Comparison of ENCODE assay signal across 15 cellular contexts in the genomic region with DNA sequence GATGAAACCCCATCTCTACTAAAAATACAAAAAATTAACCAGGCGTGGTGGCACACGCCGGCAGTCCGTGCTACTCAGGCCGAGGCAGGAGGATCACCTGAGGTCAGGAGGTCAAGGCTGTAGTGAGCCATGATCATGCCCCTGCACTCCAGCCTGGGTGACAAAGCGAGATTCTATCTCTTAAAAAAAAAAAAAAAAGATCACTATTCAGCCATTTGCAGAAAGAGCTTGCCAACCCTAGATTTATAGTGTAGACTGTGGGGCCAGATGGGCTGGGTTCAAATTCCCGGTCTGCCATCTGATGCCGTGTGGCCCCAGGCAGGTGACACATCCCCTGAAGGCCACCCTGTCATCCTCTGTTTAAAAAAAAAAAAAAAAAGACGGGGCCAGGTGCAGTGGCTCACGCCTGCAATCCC. TPM values are rescaled to one million over a fixed set of nuclear protein-coding genes. Genes with fewer than 3 reads are reported as not detected.
A peak's percentile ranks its signal among the peaks of the same experiment; 100 is the strongest.
DNase-seq lines count a peak whose midpoint lies in the region; ATAC-seq and TF ChIP-seq lines count a peak whose summit lies in the region.
"Had no signal": no experiment of that assay in that cellular context is flagged by ENCODE, and none has a peak within 500 bp of the region (broad histone marks: within the 10 kb centered on the region; RNA-seq: fewer than 3 reads in every experiment).

No MANE protein-coding gene starts in this region.

- H3K27ac Mint-ChIP-seq in activated naive CD8-positive, alpha-beta T cell treated with anti-CD3 and anti-CD28 coated beads, Interleukin-2, amount 50 U/mL, for 24 hours: no peak overlapping the region
- no peak overlapping the region for H3K27ac Mint-ChIP-seq in activated CD4-positive, alpha-beta T cell treated with anti-CD3 and anti-CD28 coated beads, Interleukin-2, amount 10 ng/mL, durations not matched to agents 7 days and 5 days
- H3K27ac Mint-ChIP-seq: GM23338, memory B cell had no signal

- in situ Hi-C loops in Caki2 (cut with HindIII; ENCODE audit: low pct_unique_long_range_greater_than_20kb, low sequenced_read_pairs): no loop called here

- peaks cover 13% of the 10 kb centered on the region for H3K36me3 Mint-ChIP-seq in activated naive CD8-positive, alpha-beta T cell treated with anti-CD3 and anti-CD28 coated beads, Interleukin-2, amount 50 U/mL, for 24 hours (ENCODE audit: low read depth)
- H3K36me3 Mint-ChIP-seq in activated CD4-positive, alpha-beta T cell treated with anti-CD3 and anti-CD28 coated beads, Interleukin-2, amount 10 ng/mL, durations not matched to agents 7 days and 5 days (ENCODE audit: low read depth): peaks cover 6% of the 10 kb centered on the region

- no peaks in the 10 kb centered on the region for H3K4me1 ChIP-seq in body of pancreas
- peaks cover 6 to 13% (median 10%) of the 10 kb centered on the region in 3 donors for H3K4me1 ChIP-seq in skeletal muscle tissue (ENCODE audit: control insufficient read depth in 3 of 3, insufficient read depth in 3 of 3, low read length in 3 of 3)

- no peak for TF ChIP-seq CTCF in body of pancreas (IDR thresholded peaks at IDR 0.05)

- H3K27ac ChIP-seq in body of pancreas: peak overlapping the region; percentile 8 to 54 (median 40)
- peak overlapping the region; percentile 79 for H3K27ac ChIP-seq in skeletal muscle tissue (ENCODE audit: low read depth, low read length)

- H3K4me3 Mint-ChIP-seq in activated naive CD8-positive, alpha-beta T cell treated with anti-CD3 and anti-CD28 coated beads, Interleukin-2, amount 50 U/mL, for 24 hours: no peak overlapping the region
- H3K4me3 Mint-ChIP-seq in activated CD4-positive, alpha-beta T cell treated with anti-CD3 and anti-CD28 coated beads, Interleukin-2, amount 10 ng/mL, durations not matched to agents 7 days and 5 days: no peak overlapping the region
- H3K4me3 Mint-ChIP-seq: GM23338, memory B cell had no signal

- H3K9ac ChIP-seq in skeletal muscle tissue (ENCODE audit: low read depth in 1 of 3, low read length in 3 of 3): peak overlapping the region in 1 of 3 donors; percentile 40

- no peaks in the 10 kb centered on the region for H3K9me3 Mint-ChIP-seq in activated naive CD8-positive, alpha-beta T cell treated with anti-CD3 and anti-CD28 coated beads, Interleukin-2, amount 50 U/mL, for 24 hours
- H3K9me3 Mint-ChIP-seq in activated CD4-positive, alpha-beta T cell treated with anti-CD3 and anti-CD28 coated beads, Interleukin-2, amount 10 ng/mL, durations not matched to agents 7 days and 5 days: no peaks in the 10 kb centered on the region
- H3K9me3 Mint-ChIP-seq: GM23338, memory B cell had no signal

- 71 to 75% methylated on average over 10 of the region's 10 CpGs for WGBS in body of pancreas, 2 donors

- H3K4me1 Mint-ChIP-seq in activated naive CD8-positive, alpha-beta T cell treated with anti-CD3 and anti-CD28 coated beads, Interleukin-2, amount 50 U/mL, for 24 hours: no peaks in the 10 kb centered on the region
- H3K4me1 Mint-ChIP-seq in activated CD4-positive, alpha-beta T cell treated with anti-CD3 and anti-CD28 coated beads, Interleukin-2, amount 10 ng/mL, durations not matched to agents 7 days and 5 days: peaks cover 2% of the 10 kb centered on the region
- H3K4me1 Mint-ChIP-seq: GM23338 had no signal

- no peaks in the 10 kb centered on the region for H3K27me3 ChIP-seq in body of pancreas
- H3K27me3 ChIP-seq in skeletal muscle tissue (ENCODE audit: control insufficient read depth in 3 of 3, insufficient read depth in 3 of 3, low read length in 3 of 3): no peaks in the 10 kb centered on the region

- H3K9me3 ChIP-seq in body of pancreas: no peaks in the 10 kb centered on the region
- H3K9me3 ChIP-seq in skeletal muscle tissue (ENCODE audit: control insufficient read depth in 3 of 3, low read length in 3 of 3): no peaks in the 10 kb centered on the region

- H3K36me3 ChIP-seq in body of pancreas (replicated peaks in 1 of 2; ENCODE audit: insufficient read depth in 1 of 2, low read depth in 2 of 2) (peaks cover 26 to 36% of the 10 kb centered on the region in 2 donors), skeletal muscle tissue (ENCODE audit: control insufficient read depth in 3 of 3, insufficient read depth in 3 of 3, low read length in 3 of 3) (peaks cover 47 to 54% (median 53%) of the 10 kb centered on the region in 3 donors)

- DNase-seq in Caki2 (ENCODE audit: low read depth): peak; percentile 90
- DNase-seq in body of pancreas: no peak
- DNase-seq in kidney tubule cell (ENCODE audit: low spot score): peak; percentile 84
- DNase-seq in activated naive CD8-positive, alpha-beta T cell treated with anti-CD3 and anti-CD28 coated beads, Interleukin-2, amount 50 U/mL, for 24 hours: no peak
- DNase-seq in activated CD4-positive, alpha-beta T cell treated with anti-CD3 and anti-CD28 coated beads, Interleukin-2, amount 10 ng/mL, durations not matched to agents 7 days and 5 days: no peak
- DNase-seq in inferior parietal cortex (ENCODE audit: extremely low spot score): no peak
- DNase-seq: AML-193; stimulated activated CD4-positive, alpha-beta T cell treated with anti-CD3 and anti-CD28 coated beads, Interleukin-12 subunit alpha, Interleukin-12 subunit beta, amount 100 ng/mL, for 4 hours; stimulated activated naive CD4-positive, alpha-beta T cell treated with Interleukin-2 at 50 U/mL for 16 hours had no signal

- ATAC-seq in body of pancreas: no peak
- no peak for ATAC-seq in HG03097 (IDR thresholded peaks at IDR 0.05; ENCODE audit: low FRiP score, unreplicated experiment)
- ATAC-seq in activated naive CD8-positive, alpha-beta T cell treated with anti-CD3 and anti-CD28 coated beads, Interleukin-2, amount 50 U/mL, for 24 hours: no peak
- ATAC-seq: GM23338 had no signal

- no peak overlapping the region for H3K4me3 ChIP-seq in body of pancreas
- no peak overlapping the region for H3K4me3 ChIP-seq in skeletal muscle tissue (ENCODE audit: low read length in 3 of 3)
- H3K4me3 ChIP-seq: GM23338 had no signal

- CTCF ChIA-PET in activated CD4-positive, alpha-beta T cell treated with anti-CD3 and anti-CD28 coated beads, Interleukin-2, amount 10 ng/mL, durations not matched to agents 7 days and 5 days (lab: Charles Lee): interaction anchor here (1.0 kb wide), 1 partner anchor 22 kb away, joined by 5 read pairs; no protein-coding TSS in a partner anchor

- intact Hi-C loops in body of pancreas (cut with DNase I): no loop called here

- TF ChIP-seq POLR2A in body of pancreas (IDR thresholded peaks at IDR 0.05): no peak

- no peaks in the 10 kb centered on the region for H3K27me3 Mint-ChIP-seq in activated naive CD8-positive, alpha-beta T cell treated with anti-CD3 and anti-CD28 coated beads, Interleukin-2, amount 50 U/mL, for 24 hours
- no peaks in the 10 kb centered on the region for H3K27me3 Mint-ChIP-seq in activated CD4-positive, alpha-beta T cell treated with anti-CD3 and anti-CD28 coated beads, Interleukin-2, amount 10 ng/mL, durations not matched to agents 7 days and 5 days
- H3K27me3 Mint-ChIP-seq: memory B cell had no signal

- POLR2A ChIA-PET in activated CD4-positive, alpha-beta T cell treated with anti-CD3 and anti-CD28 coated beads, Interleukin-2, amount 10 ng/mL, durations not matched to agents 7 days and 5 days (lab: Charles Lee): no interaction called here

RNA-seq across cellular contexts. Expression of gene SMIM24, which starts 28.9 kb away (rescaled TPM):
- total RNA-seq in Caki2 (2014; rRNA removed; shearing (Covaris generic); ENCODE audit: low replicate concordance): not detected in 2 replicates
- 10 to 100 TPM in 1 of 2 donors, 1 to 10 TPM in 1; 7.6 to 11.4 TPM for total RNA-seq in body of pancreas
- not detected for total RNA-seq in skeletal muscle tissue
- total RNA-seq in activated CD4-positive, alpha-beta T cell treated with anti-CD3 and anti-CD28 coated beads, Interleukin-2, amount 10 ng/mL, durations not matched to agents 7 days and 5 days: under 1 TPM; 0.27 to 0.33 TPM
- total RNA-seq: NCI-H460 had no signal

RNA-seq across cellular contexts. Expression of gene SMIM44, which starts 31.8 kb away (rescaled TPM):
- total RNA-seq in Caki2 (2014; rRNA removed; shearing (Covaris generic); ENCODE audit: low replicate concordance): not detected in 2 replicates
- total RNA-seq in body of pancreas (not detected), skeletal muscle tissue (not detected)
- not detected for total RNA-seq in activated CD4-positive, alpha-beta T cell treated with anti-CD3 and anti-CD28 coated beads, Interleukin-2, amount 10 ng/mL, durations not matched to agents 7 days and 5 days
- total RNA-seq: activated CD8-positive, alpha-beta memory T cell treated with anti-CD3 and anti-CD28 coated beads for 36 hours; GM23338; NCI-H460 had no signal

RNA-seq across cellular contexts. Expression of gene DOHH, which starts 49.0 kb away (rescaled TPM):
- total RNA-seq in Caki2 (2014; rRNA removed; shearing (Covaris generic); ENCODE audit: low replicate concordance): 19.1 and 34.2 TPM in 2 replicates
- total RNA-seq in body of pancreas: 10 to 100 TPM in 1 of 2 donors, 1 to 10 TPM in 1; 9.3 to 17.5 TPM
- 9.4 TPM for total RNA-seq in skeletal muscle tissue
- 10 to 100 TPM in 1 of 2 experiments, 1 to 10 TPM in 1; 9.2 to 12.6 TPM for total RNA-seq in activated CD4-positive, alpha-beta T cell treated with anti-CD3 and anti-CD28 coated beads, Interleukin-2, amount 10 ng/mL, durations not matched to agents 7 days and 5 days

RNA-seq across cellular contexts. Expression of gene FZR1, which starts 54.7 kb away (rescaled TPM):
- total RNA-seq in Caki2 (2014; rRNA removed; shearing (Covaris generic); ENCODE audit: low replicate concordance): 23.0 and 46.7 TPM in 2 replicates
- total RNA-seq in body of pancreas (10 to 100 TPM; 16.6 to 20.1 TPM), skeletal muscle tissue (14.6 TPM)
- total RNA-seq in activated CD4-positive, alpha-beta T cell treated with anti-CD3 and anti-CD28 coated beads, Interleukin-2, amount 10 ng/mL, durations not matched to agents 7 days and 5 days: 10 to 100 TPM; 78.6 to 79.3 TPM

Comparison
In these comparisons a context has a peak if more than half of its experiments do, and no peak if none do; other contexts are left out.
1. DNase-seq: peak in Caki2 (single experiment) and kidney tubule cell (single experiment); none in body of pancreas (0 of 4), activated naive CD8-positive, alpha-beta T cell treated with anti-CD3 and anti-CD28 coated beads, Interleukin-2, amount 50 U/mL, for 24 hours (single experiment), activated CD4-positive, alpha-beta T cell treated with anti-CD3 and anti-CD28 coated beads, Interleukin-2, amount 10 ng/mL, durations not matched to agents 7 days and 5 days (single experiment) and inferior parietal cortex (single experiment).